Comparison of ENCODE assay signal across 8 cellular contexts in genomic region chr6:158870418-158870957, GRCh38. TPM values are rescaled to one million over a fixed set of nuclear protein-coding genes. Genes with fewer than 3 reads are reported as not detected.
DNase-seq lines count a peak whose midpoint lies in the region; ATAC-seq and TF ChIP-seq lines count a peak whose summit lies in the region.

No MANE protein-coding gene starts in this region.

- peak in 1 of 5 donors; percentile 85 for DNase-seq in CD8-positive, alpha-beta memory T cell
- DNase-seq in HCT116 (ENCODE audit: low read depth, low spot score) = no peak
- DNase-seq in activated CD4-positive, alpha-beta memory T cell treated with anti-CD3 and anti-CD28 coated beads for 36 hours = peak; percentile 74
- no peak for DNase-seq in left lung
- no peak for DNase-seq in vagina (ENCODE audit: extremely low spot score in 2 of 2)
- DNase-seq in HuH-7.5 (ENCODE audit: low spot score) = no peak
- no peak for DNase-seq in SK-N-DZ (ENCODE audit: low spot score)
- no peak for DNase-seq in NCI-H748 (lab: John Stamatoyannopoulos, UW; ENCODE audit: unreplicated experiment)

- H3K9ac ChIP-seq in HCT116 (ENCODE audit: low read length) = peak overlapping the region; percentile 66

- H4K20me1 ChIP-seq in HCT116 (ENCODE audit: insufficient read depth) = no peaks in the 10 kb centered on the region

- POLR2A ChIA-PET in CD8-positive, alpha-beta memory T cell (lab: Charles Lee) = interaction anchor here (1.0 to 4.4 kb wide), 19 partner anchors 13 to 237 kb away, joined by 3 to 186 read pairs (median 12); partner anchors contain the start of gene EZR
- POLR2A ChIA-PET in HCT116 (lab: Charles Lee) = interaction anchor here (0.6 to 7.2 kb wide), 27 partner anchors 8 to 169 kb away, joined by 3 to 109 read pairs (median 10); partner anchors contain the start of genes EZR and RSPH3
- POLR2A ChIA-PET in activated CD4-positive, alpha-beta memory T cell treated with anti-CD3 and anti-CD28 coated beads for 36 hours (lab: Charles Lee) = interaction anchor here (0.9 to 3.2 kb wide), 15 partner anchors 9 to 226 kb away, joined by 3 to 64 read pairs (median 8); partner anchors contain the start of genes DYNLT1, EZR, RSPH3 and SYTL3

- H3K9me3 Mint-ChIP-seq in CD8-positive, alpha-beta memory T cell = no peaks in the 10 kb centered on the region
- H3K9me3 Mint-ChIP-seq in activated CD4-positive, alpha-beta memory T cell treated with anti-CD3 and anti-CD28 coated beads for 36 hours = no peaks in the 10 kb centered on the region

- no TSS peak for BruUV-seq in HCT116 (replicated peaks; lab: Mats Ljungman, UMichigan)

- H2AFZ ChIP-seq in HCT116 (ENCODE audit: low read depth, low read length, poor library complexity, severe bottlenecking) = no peak overlapping the region

- intact Hi-C loops in HCT116 (cut with micrococcal nuclease) (no loop called here), left lung (cut with DNase I) (no loop called here), vagina (cut with DNase I) (no loop called here)
- intact Hi-C loops in activated CD4-positive, alpha-beta memory T cell treated with anti-CD3 and anti-CD28 coated beads for 36 hours (cut with micrococcal nuclease) = loop anchor here (1.0 to 5.0 kb wide), 2 partner anchors 9 to 237 kb away; no protein-coding TSS in a partner anchor

- TF ChIP-seq POLR2A in HCT116 (IDR thresholded peaks at IDR 0.05; ENCODE audit: borderline replicate concordance, extremely low read depth, insufficient read depth, insufficient read length) = no peak
- no peak for TF ChIP-seq POLR2A in vagina (IDR thresholded peaks at IDR 0.05)

- H3K27me3 Mint-ChIP-seq in CD8-positive, alpha-beta memory T cell = peaks cover 0 to 4% of the 10 kb centered on the region in 2 donors
- H3K27me3 Mint-ChIP-seq in activated CD4-positive, alpha-beta memory T cell treated with anti-CD3 and anti-CD28 coated beads for 36 hours = peaks cover 1% of the 10 kb centered on the region

- H3K4me2 ChIP-seq in HCT116 (ENCODE audit: low read length) = peak overlapping the region; percentile 67

- RAD21 ChIA-PET in HCT116 (lab: Charles Lee; ENCODE audit: low non-redundant PET in 1 of 2, low total read pairs in 2 of 2, uncharacterized antibody in 2 of 2, unreplicated experiment in 2 of 2) = interaction anchor here in 1 of 2 experiments (1.3 kb wide), 1 partner anchor 51 kb away, joined by 5 read pairs; the partner anchor contains the start of gene EZR

- peaks cover 0 to 4% (median 0%) of the 10 kb centered on the region in 3 donors for H3K36me3 Mint-ChIP-seq in CD8-positive, alpha-beta memory T cell
- H3K36me3 Mint-ChIP-seq in activated CD4-positive, alpha-beta memory T cell treated with anti-CD3 and anti-CD28 coated beads for 36 hours = no peaks in the 10 kb centered on the region

- peaks cover 23 to 46% (median 36%) of the 10 kb centered on the region in 3 donors for H3K4me1 Mint-ChIP-seq in CD8-positive, alpha-beta memory T cell
- H3K4me1 Mint-ChIP-seq in activated CD4-positive, alpha-beta memory T cell treated with anti-CD3 and anti-CD28 coated beads for 36 hours (ENCODE audit: low read depth) = peaks cover 34% of the 10 kb centered on the region

- peak overlapping the region; percentile 79 for H3K4me3 ChIP-seq in CD8-positive, alpha-beta memory T cell (ENCODE audit: low read length)
- H3K4me3 ChIP-seq in HCT116 (replicated peaks in 1 of 2; ENCODE audit: low read depth in 1 of 2, low read length in 2 of 2) (peak overlapping the region; percentile 37 to 44), left lung (peak overlapping the region in 1 of 2 donors; percentile 39), vagina (peak overlapping the region; percentile 43 to 44)

- TF ChIP-seq CTCF in HCT116 (IDR thresholded peaks at IDR 0.05 in 2 of 3, conservative IDR thresholded peaks at IDR 0.05 in 1 of 3; ENCODE audit: borderline replicate concordance in 1 of 3, insufficient read depth in 1 of 3, low read depth in 2 of 3, low read length in 2 of 3) (no peak), left lung (IDR thresholded peaks at IDR 0.05) (no peak), vagina (IDR thresholded peaks at IDR 0.05) (no peak)

- H3K27me3 ChIP-seq in CD8-positive, alpha-beta memory T cell (ENCODE audit: insufficient read depth, low read length, poor library complexity, severe bottlenecking) = no peaks in the 10 kb centered on the region
- H3K27me3 ChIP-seq in HCT116 (ENCODE audit: insufficient read depth, low read length) (no peaks in the 10 kb centered on the region), left lung (no peaks in the 10 kb centered on the region), vagina (no peaks in the 10 kb centered on the region)

- no peaks in the 10 kb centered on the region for H3K9me3 ChIP-seq in CD8-positive, alpha-beta memory T cell (ENCODE audit: low read length)
- H3K9me3 ChIP-seq in HCT116 (ENCODE audit: control insufficient read depth in 1 of 2, insufficient read depth in 1 of 2, low read depth in 1 of 2, low read length in 2 of 2) (no peaks in the 10 kb centered on the region; a peak in 1 of 4 replicates), left lung (no peaks in the 10 kb centered on the region), vagina (no peaks in the 10 kb centered on the region)

- ATAC-seq in HCT116 (no peak), left lung (no peak)

- H3K9me2 ChIP-seq in HCT116 (ENCODE audit: insufficient read depth) = no peaks in the 10 kb centered on the region

- H3K27ac ChIP-seq in CD8-positive, alpha-beta memory T cell (ENCODE audit: low read depth, low read length) = peak overlapping the region; percentile 98
- H3K27ac ChIP-seq in HCT116 (ENCODE audit: low read depth, low read length) (peak overlapping the region; percentile 94), left lung (peak overlapping the region; percentile 93 to 94), vagina (peak overlapping the region; percentile 86)

- H3K79me2 ChIP-seq in HCT116 (ENCODE audit: insufficient read depth, low read length) = peaks cover 20% of the 10 kb centered on the region

- H3K4me1 ChIP-seq in CD8-positive, alpha-beta memory T cell (ENCODE audit: insufficient read depth, low read length) = peaks cover 20% of the 10 kb centered on the region
- H3K4me1 ChIP-seq in HCT116 (ENCODE audit: control insufficient read depth in 1 of 2, insufficient read depth in 2 of 2, low read length in 2 of 2) = peaks cover 48 to 59% of the 10 kb centered on the region in 2 experiments
- H3K4me1 ChIP-seq in left lung = peaks cover 0 to 24% of the 10 kb centered on the region in 2 donors
- peaks cover 6% of the 10 kb centered on the region for H3K4me1 ChIP-seq in vagina

- TF ChIP-seq RAD21 in HCT116 (IDR thresholded peaks at IDR 0.05; ENCODE audit: low read depth) = no peak

- CTCF ChIA-PET in CD8-positive, alpha-beta memory T cell (lab: Charles Lee) = interaction anchor here (0.6 to 3.9 kb wide), 18 partner anchors 8 to 173 kb away, joined by 3 to 43 read pairs (median 5); partner anchors contain the start of gene EZR
- CTCF ChIA-PET in HCT116 (lab: Charles Lee) = interaction anchor here (1.1 to 1.8 kb wide), 3 partner anchors 17 to 152 kb away, joined by 3 to 4 read pairs (median 3); no protein-coding TSS in a partner anchor
- CTCF ChIA-PET in activated CD4-positive, alpha-beta memory T cell treated with anti-CD3 and anti-CD28 coated beads for 36 hours (lab: Charles Lee) = interaction anchor here (0.7 to 1.2 kb wide), 4 partner anchors 16 to 102 kb away, joined by 3 to 4 read pairs (median 3); no protein-coding TSS in a partner anchor

- no peaks in the 10 kb centered on the region for H3K36me3 ChIP-seq in CD8-positive, alpha-beta memory T cell (ENCODE audit: insufficient read depth, low read length)
- no peaks in the 10 kb centered on the region for H3K36me3 ChIP-seq in HCT116 (ENCODE audit: control insufficient read depth in 1 of 2, insufficient read depth in 2 of 2, low read length in 2 of 2)
- H3K36me3 ChIP-seq in left lung = no peaks in the 10 kb centered on the region
- H3K36me3 ChIP-seq in vagina = no peaks in the 10 kb centered on the region

- peak overlapping the region; percentile 96 to 100 (median 99) for H3K27ac Mint-ChIP-seq in CD8-positive, alpha-beta memory T cell
- peak overlapping the region; percentile 98 for H3K27ac Mint-ChIP-seq in activated CD4-positive, alpha-beta memory T cell treated with anti-CD3 and anti-CD28 coated beads for 36 hours

- H3K4me3 Mint-ChIP-seq in CD8-positive, alpha-beta memory T cell = peak overlapping the region; percentile 81 to 94 (median 89)
- H3K4me3 Mint-ChIP-seq in activated CD4-positive, alpha-beta memory T cell treated with anti-CD3 and anti-CD28 coated beads for 36 hours = peak overlapping the region; percentile 82

TF ChIP-seq in HCT116, 20 proteins besides CTCF, POLR2A, EP300 and RAD21 (continues in another document):
- TF ChIP-seq TCF7L2 (IDR thresholded peaks at IDR 0.05; ENCODE audit: borderline replicate concordance, extremely low read depth, insufficient read depth, insufficient read length) = no peak
- no peak for TF ChIP-seq YY1 (IDR thresholded peaks at IDR 0.05; ENCODE audit: extremely low read depth, insufficient replicate concordance, low read depth, low read length)
- TF ChIP-seq ELF1 (IDR thresholded peaks at IDR 0.05; ENCODE audit: borderline replicate concordance, low read depth) = no peak
- TF ChIP-seq EGR1 (IDR thresholded peaks at IDR 0.05; ENCODE audit: low read depth) = no peak
- no peak for TF ChIP-seq CEBPB (IDR thresholded peaks at IDR 0.05; ENCODE audit: low read depth)
- TF ChIP-seq MAX (IDR thresholded peaks at IDR 0.05) = no peak

RNA-seq across cellular contexts. Expression of gene EZR, which starts 51.3 kb away (rescaled TPM):
- total RNA-seq in CD8-positive, alpha-beta memory T cell = 100 to 1,000 TPM; 296 to 299 TPM
- 325 TPM for polyA plus RNA-seq in CD8-positive, alpha-beta memory T cell
- total RNA-seq in HCT116 (2021; ENCODE audit: unreplicated experiment) = 1,402 TPM
- 1,219 and 1,280 TPM in 2 replicates for polyA plus RNA-seq in HCT116 (2012)
- 100 to 1,000 TPM; 255 to 256 TPM for total RNA-seq in activated CD4-positive, alpha-beta memory T cell treated with anti-CD3 and anti-CD28 coated beads for 36 hours
- total RNA-seq in left lung = 100 to 1,000 TPM; 315 to 328 TPM
- 99.7 TPM for total RNA-seq in vagina
- polyA plus RNA-seq in SK-N-DZ (2014; cell fraction: cytosol; rRNA removed) = 46.2 and 51.6 TPM in 2 replicates
- polyA plus RNA-seq in SK-N-DZ (2014; cell fraction: nucleus; rRNA removed) = 31.1 and 33.2 TPM in 2 replicates
